Comparison of ENCODE assay signal across 8 cellular contexts in the genomic region with DNA sequence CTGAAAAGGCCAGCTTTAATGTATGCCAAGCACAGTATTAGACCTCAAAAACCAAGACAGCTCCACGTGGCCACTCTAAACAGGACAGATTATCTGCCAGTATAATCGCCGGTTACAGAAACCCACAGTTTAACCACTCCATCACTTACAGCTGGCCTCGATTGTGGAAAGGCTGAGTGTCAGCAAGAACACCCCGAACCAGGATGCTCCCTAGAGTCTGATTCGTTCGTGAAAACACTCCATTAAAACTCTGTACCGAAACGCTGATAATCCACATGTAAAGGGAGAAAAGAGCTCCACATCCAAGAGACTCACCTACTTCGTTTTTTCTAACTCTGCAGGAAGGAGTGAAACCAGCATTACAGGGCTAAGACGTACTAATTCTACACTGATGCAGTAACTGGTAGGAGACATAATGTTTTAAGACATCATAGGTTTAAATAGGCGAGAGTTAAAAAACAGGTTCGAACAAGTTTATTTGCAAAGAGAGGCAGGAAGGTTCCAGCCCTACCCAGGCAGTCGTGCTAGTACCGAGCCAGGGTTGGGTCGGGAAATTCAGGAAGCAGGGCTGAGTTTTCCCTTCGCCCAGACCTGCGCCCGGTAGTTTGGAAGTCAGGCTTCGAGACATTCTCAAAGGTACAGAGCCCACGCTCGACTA. TPM values are rescaled to one million over a fixed set of nuclear protein-coding genes. Genes with fewer than 3 reads are reported as not detected.
DNase-seq lines count a peak whose midpoint lies in the region; ATAC-seq, FAIRE-seq and TF ChIP-seq lines count a peak whose summit lies in the region.

No MANE protein-coding gene starts in this region.

- no peak for TF ChIP-seq CTCF in GM12878 (IDR thresholded peaks at IDR 0.05 in 2 of 3, conservative IDR thresholded peaks at IDR 0.05 in 1 of 3; ENCODE audit: control insufficient read depth in 2 of 3, extremely low read depth in 1 of 3, insufficient read depth in 1 of 3, low read depth in 3 of 3, low read length in 3 of 3)

- H3K36me3 ChIP-seq in GM12878 (ENCODE audit: control insufficient read depth in 2 of 2, insufficient read depth in 2 of 2, low read length in 1 of 2) (no peaks in the 10 kb centered on the region), iPS-15b (ENCODE audit: control insufficient read depth, insufficient read depth, low read length) (peaks cover 6% of the 10 kb centered on the region)

- peaks cover 8% of the 10 kb centered on the region for H3K79me2 ChIP-seq in GM12878 (ENCODE audit: control insufficient read depth, insufficient read depth, low read length)

- DNase-seq in NCI-H345 (lab: John Stamatoyannopoulos, UW): peak; percentile 48
- no peak for DNase-seq in NCI-H345 treated with DMSO at 0.1 percent for 48 hours (lab: John Stamatoyannopoulos, UW; ENCODE audit: unreplicated experiment)
- DNase-seq in MV-4-11 (lab: John Stamatoyannopoulos, UW): peak; percentile 23
- DNase-seq in GM12878 (ENCODE audit: low read depth, low spot score): no peak
- DNase-seq in skeletal muscle cell (ENCODE audit: low read depth): no peak
- DNase-seq in DMS53 (lab: John Stamatoyannopoulos, UW): no peak

- SMC1A ChIA-PET in GM12878 (lab: Charles Lee; ENCODE audit: uncharacterized antibody, unreplicated experiment): interaction anchor here (0.7 to 5.0 kb wide), 16 partner anchors 10 to 181 kb away, joined by 3 to 70 read pairs (median 5); no protein-coding TSS in a partner anchor

- RAD21 ChIA-PET in GM12878 (lab: Charles Lee; ENCODE audit: unreplicated experiment): interaction anchor here (0.8 to 5.9 kb wide), 11 partner anchors 8 to 171 kb away, joined by 3 to 48 read pairs (median 8); no protein-coding TSS in a partner anchor

- no TSS peak for BruUV-seq in GM12878 (replicated peaks; lab: Mats Ljungman, UMichigan)

- POLR2A ChIA-PET in GM12878 (lab: Charles Lee): interaction anchor here (0.6 to 5.2 kb wide), 14 partner anchors 9 to 163 kb away, joined by 3 to 93 read pairs (median 6); no protein-coding TSS in a partner anchor

- peak overlapping the region; percentile 99 for H3K4me2 ChIP-seq in GM12878 (ENCODE audit: control insufficient read depth, insufficient read depth)

- 21% methylated on average over 22 of the region's 22 CpGs for WGBS in GM12878 (ENCODE audit: insufficient coverage, insufficient replicate concordance, low lambda C conversion rate, missing lambda C conversion rate)

- peaks cover 8% of the 10 kb centered on the region for H3K4me1 ChIP-seq in GM12878 (ENCODE audit: control insufficient read depth, insufficient read depth, low read length)
- peaks cover 28% of the 10 kb centered on the region for H3K4me1 ChIP-seq in iPS-15b (ENCODE audit: control insufficient read depth, insufficient read depth, low read length)

- no peak for FAIRE-seq in GM12878 (lab: Jason Lieb, UNC)

- no peak for TF ChIP-seq POLR2A in GM12878 (IDR thresholded peaks at IDR 0.05; ENCODE audit: low read depth, low read length)

- CTCF ChIA-PET in GM12878 (lab: Yijun Ruan, JAX): interaction anchor here (0.9 to 3.6 kb wide), 9 partner anchors 8 to 171 kb away, joined by 3 to 11 read pairs (median 4); no protein-coding TSS in a partner anchor

- H3K4me3 ChIP-seq in GM12878 (peak overlapping the region; percentile 84), iPS-15b (ENCODE audit: low read depth, low read length) (peak overlapping the region; percentile 89), skeletal muscle cell (ENCODE audit: low read depth, low read length) (peak overlapping the region; percentile 72)

- no peak for TF ChIP-seq RAD21 in GM12878 (IDR thresholded peaks at IDR 0.05; ENCODE audit: insufficient read depth, low read depth, low read length)

- in situ Hi-C loops in GM12878 (cut with MboI): no loop called here

- TF ChIP-seq EP300 in GM12878 (IDR thresholded peaks at IDR 0.05; ENCODE audit: borderline replicate concordance in 1 of 2, control insufficient read depth in 1 of 2, low read depth in 2 of 2, low read length in 2 of 2): no peak

- intact Hi-C loops in GM12878 (cut with micrococcal nuclease; ENCODE audit: unreplicated experiment): loop anchor here (5.0 kb wide), 1 partner anchor 163 kb away; no protein-coding TSS in a partner anchor

- H3K27me3 ChIP-seq in GM12878 (replicated peaks in 1 of 2; ENCODE audit: control insufficient read depth in 2 of 2, insufficient read depth in 2 of 2, low read length in 1 of 2) (no peaks in the 10 kb centered on the region), iPS-15b (ENCODE audit: control insufficient read depth, insufficient read depth, low read length) (no peaks in the 10 kb centered on the region)

- no peak overlapping the region for H3K27ac ChIP-seq in GM12878 (ENCODE audit: control insufficient read depth, insufficient read depth)

- H3K9me3 ChIP-seq in GM12878 (replicated peaks; ENCODE audit: control insufficient read depth, insufficient read depth, low read length) (no peaks in the 10 kb centered on the region; the same call in 2 of the 3 replicates), iPS-15b (ENCODE audit: control insufficient read depth, insufficient read depth, low read length) (no peaks in the 10 kb centered on the region)

- no peaks in the 10 kb centered on the region for H4K20me1 ChIP-seq in GM12878 (ENCODE audit: control insufficient read depth, insufficient read depth)

- ATAC-seq in GM12878 (0 out of 3 replicates have a peak, but pooled peaks have one; percentile 1), HG03460 (IDR thresholded peaks at IDR 0.05; ENCODE audit: unreplicated experiment) (no peak)

- H3K9ac ChIP-seq in GM12878 (ENCODE audit: control insufficient read depth, insufficient read depth, low read length): peak overlapping the region; percentile 65
- peak overlapping the region; percentile 87 for H3K9ac ChIP-seq in iPS-15b (ENCODE audit: low read depth, low read length)

- H2AFZ ChIP-seq in GM12878 (ENCODE audit: control insufficient read depth, low read depth, low read length): peak overlapping the region; percentile 87

TF ChIP-seq in GM12878, 131 proteins besides CTCF, POLR2A, EP300 and RAD21 (continues in another document):
- TF ChIP-seq, protein P1, sequence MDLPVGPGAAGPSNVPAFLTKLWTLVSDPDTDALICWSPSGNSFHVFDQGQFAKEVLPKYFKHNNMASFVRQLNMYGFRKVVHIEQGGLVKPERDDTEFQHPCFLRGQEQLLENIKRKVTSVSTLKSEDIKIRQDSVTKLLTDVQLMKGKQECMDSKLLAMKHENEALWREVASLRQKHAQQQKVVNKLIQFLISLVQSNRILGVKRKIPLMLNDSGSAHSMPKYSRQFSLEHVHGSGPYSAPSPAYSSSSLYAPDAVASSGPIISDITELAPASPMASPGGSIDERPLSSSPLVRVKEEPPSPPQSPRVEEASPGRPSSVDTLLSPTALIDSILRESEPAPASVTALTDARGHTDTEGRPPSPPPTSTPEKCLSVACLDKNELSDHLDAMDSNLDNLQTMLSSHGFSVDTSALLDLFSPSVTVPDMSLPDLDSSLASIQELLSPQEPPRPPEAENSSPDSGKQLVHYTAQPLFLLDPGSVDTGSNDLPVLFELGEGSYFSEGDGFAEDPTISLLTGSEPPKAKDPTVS (IDR thresholded peaks at IDR 0.05; ENCODE audit: low read depth, low read length): no peak
- 0 out of 2 replicates have a peak, but pooled peaks have one; percentile 33 for TF ChIP-seq ZNF687 (IDR thresholded peaks at IDR 0.05)
- TF ChIP-seq MXI1 (IDR thresholded peaks at IDR 0.05; ENCODE audit: low read depth, low read length): 0 out of 2 replicates have a peak, but pooled peaks have one; percentile 40
- TF ChIP-seq NR2F1 (conservative IDR thresholded peaks at IDR 0.05): no peak

RNA-seq across cellular contexts. Expression of gene SERINC5, which starts 1.0 kb away (rescaled TPM):
- total RNA-seq in GM12878 (2013; cell fraction: nucleolus; rRNA removed): 48.7 and 52.4 TPM in 2 replicates
- total RNA-seq in GM12878 (2014; rRNA removed): 2.0 and 2.2 TPM in 2 replicates
- 3.5 and 4.2 TPM in 2 replicates for total RNA-seq in GM12878 (2014; rRNA removed; fragmentation: Illumina TruSeq; extraction: Trizol)
- 7.0 and 7.1 TPM in 2 replicates for total RNA-seq in GM12878 (2021)
- 0.94 TPM for polyA plus RNA-seq in GM12878 (2011; ENCODE audit: low read depth)
- polyA plus RNA-seq in GM12878 (2011; rRNA removed): 3.3 and 3.4 TPM in 2 replicates
- 2.1 and 2.9 TPM in 2 replicates for polyA plus RNA-seq in GM12878 (2011; cell fraction: cytosol; rRNA removed)
- 3.1 and 3.4 TPM in 2 replicates for polyA plus RNA-seq in GM12878 (2011; cell fraction: nucleus; rRNA removed)
- 1.9 and 2.7 TPM in 2 replicates for polyA plus RNA-seq in GM12878 (2012)
- 3.5 and 4.1 TPM in 2 replicates for polyA plus RNA-seq in GM12878 (2014; fragmentation: Illumina TruSeq; extraction: Trizol)
- polyA plus RNA-seq in GM12878 (2014; fragmentation: Nextera tagmentation; extraction: Ambion mirVana): 1 to 10 TPM in 1 of 2 experiments, under 1 TPM in 1; 0.66 to 1.9 TPM
- 3.1 and 3.6 TPM in 2 replicates for polyA plus RNA-seq in GM12878 (2014; rRNA removed)
- 1 to 10 TPM; 1.0 to 2.2 TPM for polyA plus RNA-seq in GM12878 (2016; fragmentation: Nextera tagmentation; extraction: Ambion mirVana)
- 4.2 and 4.4 TPM in 2 replicates for polyA minus RNA-seq in GM12878 (2011; rRNA and poly(A)+ RNA removed)
- polyA minus RNA-seq in GM12878 (2011; cell fraction: cytosol; rRNA and poly(A)+ RNA removed): 1.1 and 1.6 TPM in 2 replicates
- 4.2 and 4.8 TPM in 2 replicates for polyA minus RNA-seq in GM12878 (2011; cell fraction: nucleus; rRNA and poly(A)+ RNA removed)

Comparison
In these comparisons a context has a peak if more than half of its experiments do, and no peak if none do; other contexts are left out.
1. DNase-seq: peak in NCI-H345 (single experiment) and MV-4-11 (single experiment); none in NCI-H345 treated with DMSO at 0.1 percent for 48 hours (single experiment), GM12878 (single experiment), skeletal muscle cell (single experiment) and DMS53 (single experiment).
2. Peak in every context shown above with its lines, with median percentiles within 50 percentile points of each other: H3K4me3 ChIP-seq.